In genomic region chr10:70921285-70921684, GRCh38 we compare ENCODE assay signal across 17 cellular contexts.
"Had no signal": no experiment of that assay in that cellular context is flagged by ENCODE, and none has a peak within 500 bp of the region (broad histone marks: within the 10 kb centered on the region; RNA-seq: fewer than 3 reads in every experiment).

No MANE protein-coding gene starts in this region.

- H3K27me3 ChIP-seq: neural progenitor cell, right lobe of liver had no signal

- H3K4me1 ChIP-seq: foreskin keratinocyte, parathyroid adenoma, right lobe of liver had no signal

- H3K9ac ChIP-seq: neural progenitor cell, parathyroid adenoma had no signal

- H3K79me2 ChIP-seq: hepatocyte, parathyroid adenoma had no signal

- H3K27ac ChIP-seq: dorsolateral prefrontal cortex, foreskin keratinocyte, gastroesophageal sphincter, heart left ventricle, hepatocyte, neural progenitor cell, parathyroid adenoma, right lobe of liver, stomach, tibial artery had no signal

- H3K4me2 ChIP-seq: hepatocyte, neural progenitor cell had no signal

- H2AFZ ChIP-seq: hepatocyte, neural progenitor cell, parathyroid adenoma had no signal

- DNase-seq: dorsolateral prefrontal cortex; effector CD4-positive, alpha-beta T cell; foreskin keratinocyte; mesendoderm; midbrain; naive thymus-derived CD4-positive, alpha-beta T cell; stimulated activated CD4-positive, alpha-beta T cell treated with anti-CD3 and anti-CD28 coated beads, Interleukin-15, amount 100 ng/mL, for 24 hours; stimulated activated CD4-positive, alpha-beta T cell treated with anti-CD3 and anti-CD28 coated beads, Interleukin-2, amount 100 ng/mL, for 48 hours; stimulated activated naive CD4-positive, alpha-beta T cell treated with Interleukin-2 at 50 U/mL for 16 hours; tibial artery had no signal

- H3K4me3 ChIP-seq: dorsolateral prefrontal cortex, gastroesophageal sphincter, heart left ventricle, hepatocyte, neural progenitor cell, right lobe of liver, stomach, tibial artery had no signal

- H3K9me3 ChIP-seq: gastroesophageal sphincter, heart left ventricle, right lobe of liver, stomach, tibial artery had no signal

- ATAC-seq: gastroesophageal sphincter; heart left ventricle; naive thymus-derived CD4-positive, alpha-beta T cell had no signal

- H3K36me3 ChIP-seq: gastroesophageal sphincter, heart left ventricle, neural progenitor cell, right lobe of liver, stomach, tibial artery had no signal
